In genomic region chr18:7662866-7663265, GRCh38 we compare ENCODE assay signal across 23 cellular contexts.
"Had no signal": no experiment of that assay in that cellular context is flagged by ENCODE, and none has a peak within 500 bp of the region (broad histone marks: within the 10 kb centered on the region; RNA-seq: fewer than 3 reads in every experiment).

No MANE protein-coding gene starts in this region.

- FAIRE-seq: endometrium, kidney had no signal

- H3K27me3 ChIP-seq: breast epithelium, dorsolateral prefrontal cortex, gastroesophageal sphincter, hepatocyte, ovary, right lobe of liver, tibial nerve, upper lobe of right lung had no signal

- H3K4me1 Mint-ChIP-seq: naive thymus-derived CD8-positive, alpha-beta T cell had no signal

- H3K9me3 ChIP-seq: breast epithelium, gastroesophageal sphincter, mucosa of descending colon, ovary, right lobe of liver, tibial nerve, upper lobe of right lung had no signal

- H3K4me3 ChIP-seq: breast epithelium, coronary artery, dorsolateral prefrontal cortex, gastroesophageal sphincter, hepatocyte, mucosa of descending colon, ovary, right lobe of liver, tibial nerve, upper lobe of right lung had no signal

- H3K4me3 Mint-ChIP-seq: naive thymus-derived CD8-positive, alpha-beta T cell; neural crest cell had no signal

- H3K27ac ChIP-seq: coronary artery, dorsolateral prefrontal cortex, gastroesophageal sphincter, hepatocyte, ovary, right lobe of liver, tibial nerve, upper lobe of right lung had no signal

- H3K36me3 ChIP-seq: breast epithelium, ovary, right lobe of liver, tibial nerve, upper lobe of right lung had no signal

- DNase-seq: central memory CD4-positive, alpha-beta T cell; dorsolateral prefrontal cortex; effector memory CD4-positive, alpha-beta T cell; glutamatergic neuron; kidney; left colon; mucosa of descending colon; naive thymus-derived CD8-positive, alpha-beta T cell; nucleus accumbens; ovary; right lobe of liver; stimulated activated CD4-positive, alpha-beta T cell treated with anti-CD3 and anti-CD28 coated beads, Interleukin-2, amount 100 ng/mL, for 24 hours; stimulated activated CD4-positive, alpha-beta T cell treated with anti-CD3 and anti-CD28 coated beads, Interleukin-4, amount 100 ng/mL, for 4 hours; stimulated activated naive CD4-positive, alpha-beta T cell; upper lobe of right lung had no signal

- H3K4me1 ChIP-seq: breast epithelium, tibial nerve had no signal

- H3K9me3 Mint-ChIP-seq: neural crest cell had no signal

- H3K36me3 Mint-ChIP-seq: naive thymus-derived CD8-positive, alpha-beta T cell had no signal

- ATAC-seq: esophagus mucosa; gastroesophageal sphincter; left colon; mucosa of descending colon; naive thymus-derived CD8-positive, alpha-beta T cell; right lobe of liver had no signal
